Comparison of ENCODE assay signal across 8 cellular contexts in the genomic region with DNA sequence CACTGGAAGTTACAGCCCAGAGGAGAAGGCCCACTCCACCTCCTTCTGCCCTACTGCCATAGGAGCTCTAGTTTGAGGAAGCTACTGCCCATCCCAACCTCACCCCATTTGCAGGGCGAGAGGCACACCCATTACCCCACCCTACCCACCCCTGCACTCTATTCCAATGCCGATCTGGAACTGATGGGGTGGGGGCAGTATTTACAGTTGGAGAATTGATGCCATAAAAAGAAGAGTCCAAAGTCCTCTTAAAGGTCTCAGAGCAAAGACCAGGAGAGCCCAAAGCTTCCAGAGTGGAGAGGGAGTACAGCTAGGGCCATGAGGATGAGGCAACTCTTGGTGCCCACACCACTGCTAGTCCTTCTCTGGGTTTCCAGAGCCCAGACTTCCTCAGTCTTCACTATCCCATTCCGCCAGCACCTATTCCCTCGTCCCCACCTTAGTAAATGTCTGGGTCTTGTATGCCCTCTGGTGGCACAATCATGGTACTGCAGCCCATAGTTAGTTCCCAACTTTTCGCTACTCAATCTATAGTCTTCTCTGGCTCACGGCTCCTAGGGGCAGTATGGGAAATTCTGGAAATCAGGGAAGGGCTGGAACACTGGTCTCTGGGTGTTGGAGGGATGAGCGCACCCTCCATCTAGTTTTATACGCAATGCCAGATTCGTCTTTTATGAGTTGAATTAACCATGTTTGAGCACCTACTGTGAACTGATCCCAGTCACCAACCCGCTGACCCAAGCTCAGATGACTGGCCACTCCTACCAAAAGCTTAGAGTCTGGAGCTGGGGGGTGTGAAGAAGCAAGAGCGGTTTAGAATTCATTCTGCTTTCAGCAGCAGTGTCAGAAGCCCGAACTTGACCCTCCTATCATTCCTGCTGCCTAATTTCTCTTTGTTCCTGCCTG. TPM values are rescaled to one million over a fixed set of nuclear protein-coding genes. Genes with fewer than 3 reads are reported as not detected.
DNase-seq lines count a peak whose midpoint lies in the region; ATAC-seq and TF ChIP-seq lines count a peak whose summit lies in the region.

No MANE protein-coding gene starts in this region.

- ATAC-seq in HG02970 (IDR thresholded peaks at IDR 0.05; ENCODE audit: low FRiP score, unreplicated experiment): no peak

- peak; percentile 98 for TF ChIP-seq RAD21 in SK-N-SH (IDR thresholded peaks at IDR 0.05; ENCODE audit: low read length)

- DNase-seq in SKM-1 treated with dmso at 0.1 percent for 144 hours (lab: John Stamatoyannopoulos, UW; ENCODE audit: unreplicated experiment) (peak; percentile 33), SKM-1 (lab: John Stamatoyannopoulos, UW; ENCODE audit: unreplicated experiment) (no peak), NB4 (ENCODE audit: low read depth) (peak; percentile 75), SK-N-SH (peak; percentile 88), amniotic epithelial cell (ENCODE audit: low read depth) (peak; percentile 69), cardiac muscle cell (ENCODE audit: low read depth in 1 of 2, low spot score in 1 of 2) (peak; percentile 75 to 87), prostate gland (ENCODE audit: low spot score) (peak; percentile 75)

- H3K4me1 ChIP-seq in SK-N-SH (ENCODE audit: control insufficient read depth in 1 of 2, insufficient read depth in 2 of 2, low read depth in 1 of 2, low read length in 1 of 2): no peaks in the 10 kb centered on the region; a peak in 1 of 4 replicates
- H3K4me1 ChIP-seq in cardiac muscle cell (ENCODE audit: low read depth): no peaks in the 10 kb centered on the region
- H3K4me1 ChIP-seq in prostate gland (replicated peaks): no peaks in the 10 kb centered on the region

- no peaks in the 10 kb centered on the region for H3K36me3 ChIP-seq in SK-N-SH (replicated peaks in 1 of 2; ENCODE audit: control insufficient read depth in 1 of 2, insufficient read depth in 2 of 2, low read length in 1 of 2)
- no peaks in the 10 kb centered on the region for H3K36me3 ChIP-seq in cardiac muscle cell
- no peaks in the 10 kb centered on the region for H3K36me3 ChIP-seq in prostate gland

- H3K27me3 ChIP-seq in SK-N-SH (ENCODE audit: insufficient read depth) (no peaks in the 10 kb centered on the region), cardiac muscle cell (no peaks in the 10 kb centered on the region), prostate gland (replicated peaks; ENCODE audit: insufficient read depth) (no peaks in the 10 kb centered on the region)

- H3K9me3 ChIP-seq in SK-N-SH: no peaks in the 10 kb centered on the region
- H3K9me3 ChIP-seq in cardiac muscle cell (ENCODE audit: low read depth): no peaks in the 10 kb centered on the region
- H3K9me3 ChIP-seq in prostate gland: no peaks in the 10 kb centered on the region

- H3K4me3 ChIP-seq in NB4 (ENCODE audit: low read depth, low read length) (no peak overlapping the region), SK-N-SH (ENCODE audit: low read depth in 2 of 2, low read length in 1 of 2) (no peak overlapping the region; a peak in 1 of 4 replicates), cardiac muscle cell (no peak overlapping the region), prostate gland (no peak overlapping the region)

- H4K20me1 ChIP-seq in SK-N-SH (ENCODE audit: insufficient read depth): no peaks in the 10 kb centered on the region

- WGBS in SK-N-SH (ENCODE audit: low lambda C conversion rate): 14% methylated on average over 12 of the region's 12 CpGs
- 18% methylated on average over 12 of the region's 12 CpGs for WGBS in prostate gland

- TF ChIP-seq CTCF in NB4 (IDR thresholded peaks at IDR 0.05; ENCODE audit: low read depth, low read length) (peak; percentile 98), SK-N-SH (IDR thresholded peaks at IDR 0.05) (peak; percentile 94), cardiac muscle cell (IDR thresholded peaks at IDR 0.05; ENCODE audit: low read depth, low read length) (peak; percentile 95), prostate gland (IDR thresholded peaks at IDR 0.05) (peak; percentile 93 to 98 (median 96))

- H3K4me2 ChIP-seq in SK-N-SH: no peak overlapping the region

- TF ChIP-seq POLR2A in NB4 (IDR thresholded peaks at IDR 0.05; ENCODE audit: extremely low read depth, insufficient read length) (no peak), prostate gland (IDR thresholded peaks at IDR 0.05) (no peak)

- POLR2A ChIA-PET in SK-N-SH (lab: Yijun Ruan, JAX): interaction anchor here (1.1 kb wide), 1 partner anchor 19 kb away, joined by 6 read pairs; no protein-coding TSS in a partner anchor

- no peaks in the 10 kb centered on the region for H3F3A ChIP-seq in SK-N-SH (replicated peaks; ENCODE audit: insufficient read depth)

- H3K9me2 ChIP-seq in SK-N-SH: no peaks in the 10 kb centered on the region

- intact Hi-C loops in prostate gland (cut with DNase I): loop anchor here (1.0 kb wide), 1 partner anchor 43 kb away; no protein-coding TSS in a partner anchor

- no peak overlapping the region for H3K9ac ChIP-seq in SK-N-SH

- H3K79me2 ChIP-seq in SK-N-SH (ENCODE audit: insufficient read depth): no peaks in the 10 kb centered on the region

- CTCF ChIA-PET in SK-N-SH (lab: Yijun Ruan, JAX): interaction anchor here (0.6 to 15.6 kb wide), 30 partner anchors 12 to 252 kb away, joined by 3 to 234 read pairs (median 6); partner anchors contain the start of genes DDN, DDX23 and KANSL2

- no peak for TF ChIP-seq EP300 in SK-N-SH (IDR thresholded peaks at IDR 0.05; ENCODE audit: borderline replicate concordance in 1 of 2, low read depth in 1 of 2, low read length in 1 of 2)

- peak overlapping the region; percentile 10; the same call in 1 of the 2 replicates for H2AFZ ChIP-seq in SK-N-SH (ENCODE audit: low read depth)

- H3K27ac ChIP-seq in SK-N-SH (ENCODE audit: low read depth in 2 of 2, low read length in 1 of 2) (no peak overlapping the region), cardiac muscle cell (no peak overlapping the region), prostate gland (no peak overlapping the region)

TF ChIP-seq in SK-N-SH, 30 proteins besides CTCF, POLR2A, EP300 and RAD21:
- peak; percentile 97 for TF ChIP-seq SMC3 (IDR thresholded peaks at IDR 0.05; ENCODE audit: low read depth, low read length)
- no peak for TF ChIP-seq FOXJ3 (CRISPR knock-in tag; IDR thresholded peaks at IDR 0.05)
- no peak for TF ChIP-seq GABPA (IDR thresholded peaks at IDR 0.05; ENCODE audit: low read depth)
- no peak for TF ChIP-seq TCF12 (IDR thresholded peaks at IDR 0.05)
- TF ChIP-seq NFIC (IDR thresholded peaks at IDR 0.05; ENCODE audit: borderline replicate concordance): no peak
- no peak for TF ChIP-seq RFX5 (IDR thresholded peaks at IDR 0.05; ENCODE audit: low read length)
- TF ChIP-seq CHD2 (IDR thresholded peaks at IDR 0.05; ENCODE audit: low read length, partially characterized antibody): peak; percentile 48
- no peak for TF ChIP-seq NRF1 (IDR thresholded peaks at IDR 0.05; ENCODE audit: low read depth, low read length)
- TF ChIP-seq MXI1 (IDR thresholded peaks at IDR 0.05; ENCODE audit: low read depth, low read length): no peak
TF ChIP-seq in SK-N-SH: peak in this region for 2.

RNA-seq across cellular contexts. Expression of gene ADCY6, which starts 6.9 kb away (rescaled TPM):
- 36.0 and 46.4 TPM in 2 replicates for polyA plus RNA-seq in SK-N-SH (2012; rRNA removed)
- polyA plus RNA-seq in SK-N-SH (2012; cell fraction: cytosol; rRNA removed): 17.8 and 26.1 TPM in 2 replicates
- 126 and 137 TPM in 2 replicates for polyA plus RNA-seq in SK-N-SH (2012; cell fraction: nucleus; rRNA removed)
- 51.1 and 60.1 TPM in 2 replicates for total RNA-seq in cardiac muscle cell
- 38.1 and 50.3 TPM in 2 replicates for polyA plus RNA-seq in cardiac muscle cell
- total RNA-seq in prostate gland: 10 to 100 TPM; 35.3 to 73.5 TPM

RNA-seq across cellular contexts. Expression of gene CACNB3, which starts 22.5 kb away (rescaled TPM):
- polyA plus RNA-seq in SK-N-SH (2012; rRNA removed) (25.6 and 34.6 TPM in 2 replicates), cardiac muscle cell (20.0 and 23.6 TPM in 2 replicates)
- polyA plus RNA-seq in SK-N-SH (2012; cell fraction: cytosol; rRNA removed): 16.0 and 21.3 TPM in 2 replicates
- 159 and 161 TPM in 2 replicates for polyA plus RNA-seq in SK-N-SH (2012; cell fraction: nucleus; rRNA removed)
- total RNA-seq in cardiac muscle cell (19.2 and 21.9 TPM in 2 replicates), prostate gland (10 to 100 TPM in 1 of 2 donors, 1 to 10 TPM in 1; 4.6 to 21.8 TPM)

RNA-seq across cellular contexts. Expression of gene DDX23, which starts 56.2 kb away (rescaled TPM):
- polyA plus RNA-seq in SK-N-SH (2012; rRNA removed) (50.4 and 52.5 TPM in 2 replicates), cardiac muscle cell (35.3 and 49.0 TPM in 2 replicates)
- 42.8 and 43.9 TPM in 2 replicates for polyA plus RNA-seq in SK-N-SH (2012; cell fraction: cytosol; rRNA removed)
- polyA plus RNA-seq in SK-N-SH (2012; cell fraction: nucleus; rRNA removed): 125 and 129 TPM in 2 replicates
- total RNA-seq in cardiac muscle cell (66.3 and 89.5 TPM in 2 replicates), prostate gland (10 to 100 TPM; 71.0 to 87.2 TPM)
